In genomic region chr5:149881874-149882273, GRCh38 we compare ENCODE assay signal across 9 cellular contexts.
"Had no signal": no experiment of that assay in that cellular context is flagged by ENCODE, and none has a peak within 500 bp of the region (broad histone marks: within the 10 kb centered on the region; RNA-seq: fewer than 3 reads in every experiment).

No MANE protein-coding gene starts in this region.

- H3K9me3 Mint-ChIP-seq: GM23338, H9, HFFc6 had no signal

- H2AFZ ChIP-seq: GM23338 had no signal

- H3K4me2 ChIP-seq: GM23338 had no signal

- H3K4me3 Mint-ChIP-seq: GM23338, H9, HFFc6 had no signal

- H3K27ac Mint-ChIP-seq: GM23338, H9, HFFc6 had no signal

- FAIRE-seq: H1, H54, HTR-8/SVneo had no signal

- DNase-seq: H9, HCEC 1CT, HFFc6, IMR-90 had no signal

- ATAC-seq: GM23338, K562 had no signal

- H3K4me3 ChIP-seq: GM23338, K562 had no signal
